Comparison of ENCODE assay signal across 8 cellular contexts in the genomic region with DNA sequence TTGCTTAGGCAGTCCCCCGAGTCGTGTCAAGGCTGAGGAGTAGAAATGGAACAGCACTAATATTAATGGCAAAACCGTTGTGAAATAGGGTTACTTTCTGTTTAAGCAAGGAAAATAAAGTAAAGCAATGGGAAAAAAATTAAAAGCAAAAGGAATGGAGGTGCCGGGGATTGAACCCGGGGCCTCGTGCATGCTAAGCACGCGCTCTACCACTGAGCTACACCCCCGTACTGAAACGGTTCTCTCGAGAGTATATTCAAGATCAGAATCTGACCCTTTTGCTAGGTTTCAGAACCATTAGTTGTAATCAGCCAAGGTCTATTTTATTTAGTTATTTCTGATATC.
DNase-seq lines count a peak whose midpoint lies in the region; ATAC-seq and TF ChIP-seq lines count a peak whose summit lies in the region.

No MANE protein-coding gene starts in this region.

- H3K36me3 Mint-ChIP-seq in activated T-cell treated with anti-CD3 and anti-CD28 coated beads, Interleukin-2, amount 50 U/mL, for 4 hours (ENCODE audit: insufficient read depth): no peaks in the 10 kb centered on the region
- H3K36me3 Mint-ChIP-seq in natural killer cell: no peaks in the 10 kb centered on the region

- no peaks in the 10 kb centered on the region for H3K36me3 ChIP-seq in fibroblast of lung (ENCODE audit: control insufficient read depth, insufficient read depth, low read length)

- H3K4me1 Mint-ChIP-seq in activated T-cell treated with anti-CD3 and anti-CD28 coated beads, Interleukin-2, amount 50 U/mL, for 4 hours (ENCODE audit: low read depth): peaks cover 12% of the 10 kb centered on the region
- peaks cover 22 to 28% of the 10 kb centered on the region in 2 donors for H3K4me1 Mint-ChIP-seq in natural killer cell
- H3K4me1 Mint-ChIP-seq in stimulated activated naive CD8-positive, alpha-beta T cell treated with anti-CD3 and anti-CD28 coated beads, Interleukin-15, amount 100 ng/mL, for 72 hours: peaks cover 34% of the 10 kb centered on the region

- peak overlapping the region; percentile 93 for H3K4me3 Mint-ChIP-seq in activated T-cell treated with anti-CD3 and anti-CD28 coated beads, Interleukin-2, amount 50 U/mL, for 4 hours
- peak overlapping the region; percentile 98 for H3K4me3 Mint-ChIP-seq in natural killer cell
- H3K4me3 Mint-ChIP-seq in stimulated activated naive CD8-positive, alpha-beta T cell treated with anti-CD3 and anti-CD28 coated beads, Interleukin-15, amount 100 ng/mL, for 72 hours: peak overlapping the region; percentile 99

- no peak overlapping the region for H3K9ac ChIP-seq in fibroblast of lung (ENCODE audit: insufficient read depth, low read length)

- no peaks in the 10 kb centered on the region for H4K20me1 ChIP-seq in fibroblast of lung (ENCODE audit: control insufficient read depth, extremely low read depth, insufficient read depth, low read length)

- no peaks in the 10 kb centered on the region for H3K27me3 ChIP-seq in fibroblast of lung (ENCODE audit: control insufficient read depth, insufficient read depth, low read length)

- no peaks in the 10 kb centered on the region for H3K79me2 ChIP-seq in fibroblast of lung (ENCODE audit: control insufficient read depth, insufficient read depth, low read length)

- ATAC-seq in GM19452 (IDR thresholded peaks at IDR 0.05; ENCODE audit: unreplicated experiment) (peak; percentile 51), natural killer cell (peak; percentile 64 to 74 (median 70))
- ATAC-seq in activated T-cell treated with anti-CD3 and anti-CD28 coated beads, Interleukin-2, amount 50 U/mL, for 4 hours: peak; percentile 51 to 64
- ATAC-seq in stimulated activated naive CD8-positive, alpha-beta T cell treated with anti-CD3 and anti-CD28 coated beads, Interleukin-15, amount 100 ng/mL, for 72 hours: peak; percentile 77

- H3K27ac Mint-ChIP-seq in natural killer cell: peak overlapping the region; percentile 93 to 98
- H3K27ac Mint-ChIP-seq in stimulated activated naive CD8-positive, alpha-beta T cell treated with anti-CD3 and anti-CD28 coated beads, Interleukin-15, amount 100 ng/mL, for 72 hours: peak overlapping the region; percentile 89 to 99

- peak overlapping the region; percentile 66 for H3K27ac ChIP-seq in C4-2B
- H3K27ac ChIP-seq in fibroblast of lung (ENCODE audit: insufficient read depth, low read length): no peak overlapping the region

- TF ChIP-seq CTCF in C4-2B (conservative IDR thresholded peaks at IDR 0.05) (no peak), fibroblast of lung (conservative IDR thresholded peaks at IDR 0.05 in 1 of 2, IDR thresholded peaks at IDR 0.05 in 1 of 2; ENCODE audit: low read depth in 1 of 2, low read length in 2 of 2) (no peak), natural killer cell (IDR thresholded peaks at IDR 0.05) (no peak)

- DNase-seq in HT1080 (ENCODE audit: low read depth) (peak; percentile 71), OCI-M2 (lab: John Stamatoyannopoulos, UW; ENCODE audit: unreplicated experiment) (peak; percentile 95), fibroblast of lung (ENCODE audit: low read depth in 2 of 2) (peak; percentile 46 to 82), natural killer cell (peak; percentile 65)
- DNase-seq in activated T-cell treated with anti-CD3 and anti-CD28 coated beads, Interleukin-2, amount 50 U/mL, for 4 hours: peak; percentile 68
- peak; percentile 77 to 80 for DNase-seq in stimulated activated naive CD8-positive, alpha-beta T cell treated with anti-CD3 and anti-CD28 coated beads, Interleukin-15, amount 100 ng/mL, for 72 hours

- H3K27me3 Mint-ChIP-seq in activated T-cell treated with anti-CD3 and anti-CD28 coated beads, Interleukin-2, amount 50 U/mL, for 4 hours (ENCODE audit: low read depth): peaks cover 40% of the 10 kb centered on the region
- peaks cover 28 to 35% of the 10 kb centered on the region in 2 donors for H3K27me3 Mint-ChIP-seq in natural killer cell (ENCODE audit: low read depth in 2 of 2)
- H3K27me3 Mint-ChIP-seq in stimulated activated naive CD8-positive, alpha-beta T cell treated with anti-CD3 and anti-CD28 coated beads, Interleukin-15, amount 100 ng/mL, for 72 hours: peaks cover 51% of the 10 kb centered on the region

- H3K4me2 ChIP-seq in fibroblast of lung (ENCODE audit: extremely low read depth, insufficient read depth, low read length): peak overlapping the region; percentile 91

- H2AFZ ChIP-seq in fibroblast of lung (ENCODE audit: low read length): peak overlapping the region; percentile 97

- H3K4me3 ChIP-seq in fibroblast of lung (replicated peaks in 1 of 4; ENCODE audit: control extremely low read depth in 1 of 4, insufficient read depth in 1 of 4, low read depth in 3 of 4, low read length in 4 of 4): peak overlapping the region; percentile 85 to 92 (median 90)

- H3K4me1 ChIP-seq in fibroblast of lung (ENCODE audit: control insufficient read depth, extremely low read depth, insufficient read depth, low read length): no peaks in the 10 kb centered on the region

- H3K9me3 ChIP-seq in fibroblast of lung (ENCODE audit: control insufficient read depth, insufficient read depth, low read depth, low read length): no peaks in the 10 kb centered on the region

- no peaks in the 10 kb centered on the region for H3K9me3 Mint-ChIP-seq in activated T-cell treated with anti-CD3 and anti-CD28 coated beads, Interleukin-2, amount 50 U/mL, for 4 hours
- no peaks in the 10 kb centered on the region for H3K9me3 Mint-ChIP-seq in natural killer cell
- no peaks in the 10 kb centered on the region for H3K9me3 Mint-ChIP-seq in stimulated activated naive CD8-positive, alpha-beta T cell treated with anti-CD3 and anti-CD28 coated beads, Interleukin-15, amount 100 ng/mL, for 72 hours

- intact Hi-C loops in natural killer cell (cut with micrococcal nuclease): loop anchor here (1.0 to 10.0 kb wide), 4 partner anchors 44 to 747 kb away; a partner anchor contains a TSS
